ENCODE assay signal across 17 cellular contexts in the genomic region with DNA sequence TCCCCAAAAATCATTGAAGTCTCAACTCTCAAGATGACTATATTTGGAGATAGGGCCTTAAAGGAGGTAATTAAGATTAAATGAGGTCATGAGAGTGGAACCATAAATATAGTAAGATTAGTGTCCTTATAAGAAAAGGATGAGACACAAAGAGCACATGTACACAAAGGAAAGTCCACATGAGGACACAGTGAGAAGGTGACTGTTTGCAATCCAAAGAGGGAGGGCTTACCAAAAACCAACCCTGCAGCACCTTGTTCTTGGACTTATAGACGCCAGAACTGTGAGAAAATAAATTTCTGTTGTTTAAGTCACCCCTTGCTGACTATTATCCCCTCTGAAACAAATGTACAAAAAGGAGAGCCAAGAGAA.
DNase-seq lines count a peak whose midpoint lies in the region; ATAC-seq, FAIRE-seq and TF ChIP-seq lines count a peak whose summit lies in the region.
"Had no signal": no experiment of that assay in that cellular context is flagged by ENCODE, and none has a peak within 500 bp of the region (broad histone marks: within the 10 kb centered on the region; RNA-seq: fewer than 3 reads in every experiment).

No MANE protein-coding gene starts in this region.

- H3K36me3 ChIP-seq in GM12878 (ENCODE audit: control insufficient read depth in 2 of 2, insufficient read depth in 2 of 2, low read length in 1 of 2) (no peaks in the 10 kb centered on the region), neural progenitor cell (no peaks in the 10 kb centered on the region)

- H3F3A ChIP-seq in neural progenitor cell (ENCODE audit: low read depth), result no peaks in the 10 kb centered on the region

- no peaks in the 10 kb centered on the region; the same call in 2 of the 3 replicates for H3K9me3 ChIP-seq in GM12878 (replicated peaks; ENCODE audit: control insufficient read depth, insufficient read depth, low read length)
- H3K9me3 ChIP-seq in neural progenitor cell (ENCODE audit: low read depth), result no peaks in the 10 kb centered on the region

- RAD21 ChIA-PET in GM12878 (lab: Charles Lee; ENCODE audit: unreplicated experiment), result interaction anchor here (1.0 to 1.9 kb wide), 7 partner anchors 10 to 360 kb away, joined by 3 to 10 read pairs (median 5); no protein-coding TSS in a partner anchor

- no peaks in the 10 kb centered on the region for H3K79me2 ChIP-seq in GM12878 (ENCODE audit: control insufficient read depth, insufficient read depth, low read length)
- no peaks in the 10 kb centered on the region for H3K79me2 ChIP-seq in neural progenitor cell (ENCODE audit: low read depth)

- H3K4me1 ChIP-seq in GM12878 (ENCODE audit: control insufficient read depth, insufficient read depth, low read length) (no peaks in the 10 kb centered on the region; the same call in 1 of the 2 replicates), neural progenitor cell (no peaks in the 10 kb centered on the region)

- CTCF ChIA-PET in GM12878 (lab: Yijun Ruan, JAX), result interaction anchor here (0.6 to 1.9 kb wide), 7 partner anchors 21 to 409 kb away, joined by 3 to 7 read pairs (median 3); no protein-coding TSS in a partner anchor

- H3K9ac ChIP-seq in GM12878 (ENCODE audit: control insufficient read depth, insufficient read depth, low read length) (no peak overlapping the region), neural progenitor cell (no peak overlapping the region)
- H3K9ac ChIP-seq: GM23248 had no signal

- no peaks in the 10 kb centered on the region for H3K27me3 ChIP-seq in GM12878 (replicated peaks in 1 of 2; ENCODE audit: control insufficient read depth in 2 of 2, insufficient read depth in 2 of 2, low read length in 1 of 2)
- no peaks in the 10 kb centered on the region for H3K27me3 ChIP-seq in neural progenitor cell

- H3K27me3 Mint-ChIP-seq in activated CD4-positive, alpha-beta T cell treated with anti-CD3 and anti-CD28 coated beads, Interleukin-2, amount 10 ng/mL, durations not matched to agents 24 days and 14 days, result no peaks in the 10 kb centered on the region
- H3K27me3 Mint-ChIP-seq in neural progenitor cell (ENCODE audit: insufficient read depth, low read depth) (no peaks in the 10 kb centered on the region), chondrocyte (ENCODE audit: low read depth) (no peaks in the 10 kb centered on the region)
- no peaks in the 10 kb centered on the region for H3K27me3 Mint-ChIP-seq in stimulated activated memory B cell treated with anti-CD40 and anti-IgM and Interleukin-4, amounts not matched to agents 10 μg/mL and 1 μg/mL and 100 μg/mL, for 72 hours

- no peak overlapping the region for H2AFZ ChIP-seq in GM12878 (ENCODE audit: control insufficient read depth, low read depth, low read length)
- peak overlapping the region; percentile 45 for H2AFZ ChIP-seq in neural progenitor cell (replicated peaks)
- H2AFZ ChIP-seq: GM23248 had no signal

- peaks cover 13% of the 10 kb centered on the region for H3K4me1 Mint-ChIP-seq in activated CD4-positive, alpha-beta T cell treated with anti-CD3 and anti-CD28 coated beads, Interleukin-2, amount 10 ng/mL, durations not matched to agents 24 days and 14 days
- H3K4me1 Mint-ChIP-seq in neural progenitor cell, result peaks cover 4% of the 10 kb centered on the region
- H3K4me1 Mint-ChIP-seq in chondrocyte (ENCODE audit: low read depth), result peaks cover 34% of the 10 kb centered on the region
- no peaks in the 10 kb centered on the region for H3K4me1 Mint-ChIP-seq in stimulated activated memory B cell treated with anti-CD40 and anti-IgM and Interleukin-4, amounts not matched to agents 10 μg/mL and 1 μg/mL and 100 μg/mL, for 72 hours
- H3K4me1 Mint-ChIP-seq: CD14-positive monocyte had no signal

- peaks cover 18% of the 10 kb centered on the region for H3K9me3 Mint-ChIP-seq in activated CD4-positive, alpha-beta T cell treated with anti-CD3 and anti-CD28 coated beads, Interleukin-2, amount 10 ng/mL, durations not matched to agents 24 days and 14 days
- H3K9me3 Mint-ChIP-seq in neural progenitor cell, result peaks cover 2% of the 10 kb centered on the region
- peaks cover 7% of the 10 kb centered on the region for H3K9me3 Mint-ChIP-seq in chondrocyte (ENCODE audit: low read depth)
- peaks cover 4% of the 10 kb centered on the region for H3K9me3 Mint-ChIP-seq in stimulated activated memory B cell treated with anti-CD40 and anti-IgM and Interleukin-4, amounts not matched to agents 10 μg/mL and 1 μg/mL and 100 μg/mL, for 72 hours

- no peak for TF ChIP-seq CTCF in GM12878 (IDR thresholded peaks at IDR 0.05 in 2 of 3, conservative IDR thresholded peaks at IDR 0.05 in 1 of 3; ENCODE audit: control insufficient read depth in 2 of 3, extremely low read depth in 1 of 3, insufficient read depth in 1 of 3, low read depth in 3 of 3, low read length in 3 of 3)
- TF ChIP-seq CTCF in neural progenitor cell (IDR thresholded peaks at IDR 0.05), result no peak
- TF ChIP-seq CTCF in chondrocyte (IDR thresholded peaks at IDR 0.05), result no peak

- TF ChIP-seq POLR2A in GM12878 (IDR thresholded peaks at IDR 0.05; ENCODE audit: low read depth, low read length), result no peak

- no peak for TF ChIP-seq EP300 in GM12878 (IDR thresholded peaks at IDR 0.05; ENCODE audit: borderline replicate concordance in 1 of 2, control insufficient read depth in 1 of 2, low read depth in 2 of 2, low read length in 2 of 2)

- H3K4me3 Mint-ChIP-seq in activated CD4-positive, alpha-beta T cell treated with anti-CD3 and anti-CD28 coated beads, Interleukin-2, amount 10 ng/mL, durations not matched to agents 24 days and 14 days, result no peak overlapping the region
- H3K4me3 Mint-ChIP-seq in neural progenitor cell (no peak overlapping the region), chondrocyte (ENCODE audit: unreplicated experiment) (no peak overlapping the region)
- no peak overlapping the region for H3K4me3 Mint-ChIP-seq in stimulated activated memory B cell treated with anti-CD40 and anti-IgM and Interleukin-4, amounts not matched to agents 10 μg/mL and 1 μg/mL and 100 μg/mL, for 72 hours
- H3K4me3 Mint-ChIP-seq: CD14-positive monocyte; CD8-positive, alpha-beta T cell had no signal

- peaks cover 9% of the 10 kb centered on the region for H3K36me3 Mint-ChIP-seq in activated CD4-positive, alpha-beta T cell treated with anti-CD3 and anti-CD28 coated beads, Interleukin-2, amount 10 ng/mL, durations not matched to agents 24 days and 14 days (ENCODE audit: low read depth)
- H3K36me3 Mint-ChIP-seq in neural progenitor cell (no peaks in the 10 kb centered on the region), chondrocyte (ENCODE audit: low read depth) (peaks cover 2% of the 10 kb centered on the region)
- no peaks in the 10 kb centered on the region for H3K36me3 Mint-ChIP-seq in stimulated activated memory B cell treated with anti-CD40 and anti-IgM and Interleukin-4, amounts not matched to agents 10 μg/mL and 1 μg/mL and 100 μg/mL, for 72 hours
- H3K36me3 Mint-ChIP-seq: CD14-positive monocyte had no signal

- H3K27ac ChIP-seq in GM12878 (ENCODE audit: control insufficient read depth, insufficient read depth), result no peak overlapping the region
- no peak overlapping the region for H3K27ac ChIP-seq in neural progenitor cell
- H3K27ac ChIP-seq: 22Rv1, GM23248 had no signal

- H3K4me3 ChIP-seq in GM12878 (no peak overlapping the region), neural progenitor cell (no peak overlapping the region)
- H3K4me3 ChIP-seq: GM23248 had no signal

- SMC1A ChIA-PET in GM12878 (lab: Charles Lee; ENCODE audit: uncharacterized antibody, unreplicated experiment), result interaction anchor here (0.6 to 3.1 kb wide), 11 partner anchors 15 to 399 kb away, joined by 3 to 12 read pairs (median 4); no protein-coding TSS in a partner anchor

- in situ Hi-C loops in GM12878 (cut with MboI), result no loop called here

- ATAC-seq in GM12878 (peak; percentile 23; the same call in 2 of the 3 replicates), GM21528 (IDR thresholded peaks at IDR 0.05; ENCODE audit: low FRiP score, unreplicated experiment) (no peak)
- ATAC-seq in stimulated activated memory B cell treated with anti-CD40 and anti-IgM and Interleukin-4, amounts not matched to agents 10 μg/mL and 1 μg/mL and 100 μg/mL, for 72 hours, result no peak
- ATAC-seq: CD8-positive, alpha-beta T cell had no signal

- no TSS peak for BruUV-seq in GM12878 (replicated peaks; lab: Mats Ljungman, UMichigan)

- POLR2A ChIA-PET in GM12878 (lab: Charles Lee), result no interaction called here

- intact Hi-C loops in activated CD4-positive, alpha-beta T cell treated with anti-CD3 and anti-CD28 coated beads, Interleukin-2, amount 10 ng/mL, durations not matched to agents 24 days and 14 days (cut with micrococcal nuclease), result loop anchor here (5.0 kb wide), 1 partner anchor 49 kb away; no protein-coding TSS in a partner anchor
- intact Hi-C loops in GM12878 (cut with micrococcal nuclease; ENCODE audit: unreplicated experiment), result no loop called here

- 0% methylated on average over 1 of the region's 1 CpG for WGBS in GM12878 (ENCODE audit: insufficient coverage, insufficient replicate concordance, low lambda C conversion rate, missing lambda C conversion rate)

- DNase-seq in activated CD4-positive, alpha-beta T cell treated with anti-CD3 and anti-CD28 coated beads, Interleukin-2, amount 10 ng/mL, durations not matched to agents 24 days and 14 days, result no peak
- no peak for DNase-seq in activated CD4-positive, alpha-beta T cell treated with anti-CD3 and anti-CD28 coated beads for 1 hour
- DNase-seq in GM12878 (ENCODE audit: low read depth, low spot score) (no peak), neural progenitor cell (ENCODE audit: low spot score) (no peak), globus pallidus (ENCODE audit: low spot score) (no peak), chondrocyte (ENCODE audit: low spot score) (no peak)
- DNase-seq: CD8-positive, alpha-beta T cell; DMS153; DND-41; GDM1; GM23248 had no signal

- no peaks in the 10 kb centered on the region for H4K20me1 ChIP-seq in GM12878 (ENCODE audit: control insufficient read depth, insufficient read depth)
- no peaks in the 10 kb centered on the region for H4K20me1 ChIP-seq in neural progenitor cell (ENCODE audit: low read depth)

- no peak for FAIRE-seq in GM12878 (lab: Jason Lieb, UNC)
- FAIRE-seq: D721Med, H54 had no signal

- no peak for TF ChIP-seq RAD21 in GM12878 (IDR thresholded peaks at IDR 0.05; ENCODE audit: insufficient read depth, low read depth, low read length)

- peak overlapping the region; percentile 30 for H3K27ac Mint-ChIP-seq in activated CD4-positive, alpha-beta T cell treated with anti-CD3 and anti-CD28 coated beads, Interleukin-2, amount 10 ng/mL, durations not matched to agents 24 days and 14 days
- H3K27ac Mint-ChIP-seq in neural progenitor cell (no peak overlapping the region), chondrocyte (ENCODE audit: unreplicated experiment) (no peak overlapping the region)
- H3K27ac Mint-ChIP-seq in stimulated activated memory B cell treated with anti-CD40 and anti-IgM and Interleukin-4, amounts not matched to agents 10 μg/mL and 1 μg/mL and 100 μg/mL, for 72 hours, result no peak overlapping the region
- H3K27ac Mint-ChIP-seq: CD14-positive monocyte; CD8-positive, alpha-beta T cell had no signal

- no peak overlapping the region for H3K4me2 ChIP-seq in GM12878 (ENCODE audit: control insufficient read depth, insufficient read depth)
- H3K4me2 ChIP-seq in neural progenitor cell, result no peak overlapping the region
